In the genomic region with DNA sequence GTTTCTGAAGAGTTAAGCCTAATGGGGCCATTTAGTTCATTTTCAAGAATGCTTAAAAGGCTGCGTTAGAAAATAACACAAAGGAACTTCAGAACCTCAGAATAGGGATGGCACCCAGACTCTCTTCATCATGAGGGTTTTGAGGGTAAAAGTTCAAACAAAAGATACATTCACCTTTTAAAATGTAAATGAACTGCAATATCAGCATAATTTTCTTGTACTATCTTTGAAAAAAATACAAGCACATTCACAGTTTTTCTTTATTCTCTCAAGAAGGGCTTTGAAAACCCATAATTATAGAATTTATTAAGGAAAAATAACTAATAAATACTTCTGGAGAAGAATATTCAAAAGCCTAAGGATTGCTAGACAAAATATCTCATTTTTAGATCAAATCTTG, we compare ENCODE assay signal across 25 cellular contexts.
"Had no signal": no experiment of that assay in that cellular context is flagged by ENCODE, and none has a peak within 500 bp of the region (broad histone marks: within the 10 kb centered on the region; RNA-seq: fewer than 3 reads in every experiment).

No MANE protein-coding gene starts in this region.

- H3K9me3 ChIP-seq: colonic mucosa, esophagus squamous epithelium, gastrocnemius medialis, left lung, lower lobe of right lung, mucosa of descending colon had no signal

- H3K27ac ChIP-seq: colonic mucosa, epithelial cell of prostate, esophagus squamous epithelium, gastrocnemius medialis, heart right ventricle, left lung, lower lobe of right lung had no signal

- H3K4me3 ChIP-seq: colonic mucosa, esophagus squamous epithelium, gastrocnemius medialis, heart right ventricle, left lung, lower lobe of right lung, mucosa of descending colon had no signal

- DNase-seq: colonic mucosa; cortex of kidney; effector CD8-positive, alpha-beta T cell; effector memory CD8-positive, alpha-beta T cell; endodermal cell; erythroblast; esophagus squamous epithelium; foreskin fibroblast; foreskin melanocyte; gastrocnemius medialis; glutamatergic neuron; head of caudate nucleus; heart right ventricle; hippocampal formation; left cardiac atrium; left lung; left ventricle myocardium superior; lower lobe of right lung; mesenchymal stem cell; mucosa of descending colon had no signal

- ATAC-seq: effector memory CD8-positive, alpha-beta T cell; esophagus mucosa; gastrocnemius medialis; heart right ventricle; left cardiac atrium; left lung; left ventricle myocardium superior; lower lobe of right lung; mucosa of descending colon had no signal

- H3K36me3 ChIP-seq: colonic mucosa, esophagus squamous epithelium, gastrocnemius medialis, heart right ventricle, left lung, lower lobe of right lung had no signal

- H3K4me1 ChIP-seq: colonic mucosa, esophagus squamous epithelium, gastrocnemius medialis, heart right ventricle, left lung, lower lobe of right lung had no signal

- FAIRE-seq: endometrium, islet of Langerhans, keratinocyte had no signal

- H3K27me3 ChIP-seq: colonic mucosa, esophagus squamous epithelium, gastrocnemius medialis, heart right ventricle, left lung had no signal
